13 cellular contexts compared by ENCODE assay signal in genomic region chrX:38426785-38427184, GRCh38.
DNase-seq lines count a peak whose midpoint lies in the region; FAIRE-seq and TF ChIP-seq lines count a peak whose summit lies in the region.
"Had no signal": no experiment of that assay in that cellular context is flagged by ENCODE, and none has a peak within 500 bp of the region (broad histone marks: within the 10 kb centered on the region; RNA-seq: fewer than 3 reads in every experiment).

No MANE protein-coding gene starts in this region.

- no peaks in the 10 kb centered on the region for H3K27me3 ChIP-seq in MG63

- no peak for FAIRE-seq in H54 (lab: Jason Lieb, UNC)

- H3K4me3 ChIP-seq in MG63 (no peak overlapping the region), fibroblast of pulmonary artery (replicated peaks; ENCODE audit: low read depth, low read length) (no peak overlapping the region)
- H3K4me3 ChIP-seq: PC-9, prostate gland had no signal

- DNase-seq in Daoy (ENCODE audit: low read depth) (peak; percentile 9), MG63 (peak; percentile 3), RKO (ENCODE audit: low spot score) (peak; percentile 38), fibroblast of pulmonary artery (ENCODE audit: low read depth) (peak; percentile 11), H54 (ENCODE audit: insufficient read length, low spot score) (no peak)
- no peak for DNase-seq in stimulated activated CD4-positive, alpha-beta T cell treated with anti-CD3 and anti-CD28 coated beads, Interleukin-12 subunit alpha, Interleukin-12 subunit beta, amount 100 ng/mL, for 4 hours
- DNase-seq in stimulated activated naive CD4-positive, alpha-beta T cell treated with Interleukin-2 at 50 U/mL for 16 hours (lab: John Stamatoyannopoulos, UW), result no peak
- DNase-seq: activated effector memory CD4-positive, alpha-beta T cell treated with anti-CD3 and anti-CD28 coated beads, Interleukin-2, amount 50 U/mL, for 16 hours; anterior cingulate cortex; natural killer cell; NCI-H187 treated with DMSO at 0.1 percent for 48 hours; PC-9 had no signal

- no peak for TF ChIP-seq POLR2A in H54 (IDR thresholded peaks at IDR 0.05; ENCODE audit: low read depth, low read length)

- TF ChIP-seq CTCF in fibroblast of pulmonary artery (IDR thresholded peaks at IDR 0.05; ENCODE audit: low read length, missing control alignments), result no peak

- H3K36me3 ChIP-seq in MG63, result no peaks in the 10 kb centered on the region
- H3K36me3 ChIP-seq: prostate gland had no signal

- H3K9me3 ChIP-seq in MG63, result no peaks in the 10 kb centered on the region
- H3K9me3 ChIP-seq: prostate gland had no signal

Comparison
In these comparisons a context has a peak if more than half of its experiments do, and no peak if none do; other contexts are left out.
1. DNase-seq: peak in Daoy (single experiment), MG63 (single experiment), RKO (single experiment) and fibroblast of pulmonary artery (single experiment); none in stimulated activated CD4-positive, alpha-beta T cell treated with anti-CD3 and anti-CD28 coated beads, Interleukin-12 subunit alpha, Interleukin-12 subunit beta, amount 100 ng/mL, for 4 hours (single experiment), stimulated activated naive CD4-positive, alpha-beta T cell treated with Interleukin-2 at 50 U/mL for 16 hours (single experiment) and H54 (single experiment).